Comparison of ENCODE assay signal across 13 cellular contexts in genomic region chr6:106056738-106057390, GRCh38. TPM values are rescaled to one million over a fixed set of nuclear protein-coding genes. Genes with fewer than 3 reads are reported as not detected.
DNase-seq lines count a peak whose midpoint lies in the region; ATAC-seq and TF ChIP-seq lines count a peak whose summit lies in the region.
"Had no signal": no experiment of that assay in that cellular context is flagged by ENCODE, and none has a peak within 500 bp of the region (broad histone marks: within the 10 kb centered on the region; RNA-seq: fewer than 3 reads in every experiment).

No MANE protein-coding gene starts in this region.

- intact Hi-C loops in prostate gland (cut with DNase I) (no loop called here), spleen (cut with DNase I; ENCODE audit: low total_unique reads) (no loop called here)

- H3K4me3 ChIP-seq in LNCaP clone FGC (ENCODE audit: low read depth, low read length) (no peak overlapping the region), prostate gland (no peak overlapping the region), spleen (no peak overlapping the region)
- H3K4me3 ChIP-seq: suprapubic skin had no signal

- H3K27ac Mint-ChIP-seq in T-helper 2 cell treated with Interferon-gamma antibody and Interleukin-4, amounts not matched to agents 5 μg/mL and 100 μg/mL, for 36 hours: peak overlapping the region; percentile 39
- peak overlapping the region; percentile 16 for H3K27ac Mint-ChIP-seq in T-helper 17 cell
- H3K27ac Mint-ChIP-seq: activated B cell treated with CpG ODN at 0.5 μM for 24 hours had no signal

- WGBS in prostate gland: 68% methylated on average over 1 of the region's 1 CpG
- WGBS in spleen, 5 donors: 44 to 77% (median 58%) methylated on average over 1 of the region's 1 CpG

- H3K27me3 ChIP-seq in prostate gland (replicated peaks; ENCODE audit: insufficient read depth): no peaks in the 10 kb centered on the region
- H3K27me3 ChIP-seq in spleen (replicated peaks in 1 of 7): no peaks in the 10 kb centered on the region
- H3K27me3 ChIP-seq: suprapubic skin had no signal

- peaks cover 3% of the 10 kb centered on the region for H3K27me3 Mint-ChIP-seq in T-helper 2 cell treated with Interferon-gamma antibody and Interleukin-4, amounts not matched to agents 5 μg/mL and 100 μg/mL, for 36 hours (ENCODE audit: low read depth)
- no peaks in the 10 kb centered on the region for H3K27me3 Mint-ChIP-seq in T-helper 17 cell

- H3K36me3 Mint-ChIP-seq in T-helper 2 cell treated with Interferon-gamma antibody and Interleukin-4, amounts not matched to agents 5 μg/mL and 100 μg/mL, for 36 hours (ENCODE audit: low read depth): peaks cover 2% of the 10 kb centered on the region
- H3K36me3 Mint-ChIP-seq in T-helper 17 cell (ENCODE audit: low read depth): no peaks in the 10 kb centered on the region

- peaks cover 22% of the 10 kb centered on the region for H3K4me1 Mint-ChIP-seq in T-helper 2 cell treated with Interferon-gamma antibody and Interleukin-4, amounts not matched to agents 5 μg/mL and 100 μg/mL, for 36 hours (ENCODE audit: low read depth)
- H3K4me1 Mint-ChIP-seq in T-helper 17 cell: peaks cover 16% of the 10 kb centered on the region
- H3K4me1 Mint-ChIP-seq: activated B cell treated with CpG ODN at 0.5 μM for 24 hours had no signal

- no peaks in the 10 kb centered on the region for H3K4me1 ChIP-seq in prostate gland (replicated peaks)
- peaks cover 0 to 8% (median 0%) of the 10 kb centered on the region in 6 donors for H3K4me1 ChIP-seq in spleen

- no peak for DNase-seq in T-helper 2 cell treated with Interferon-gamma antibody and Interleukin-4, amounts not matched to agents 5 μg/mL and 100 μg/mL, for 36 hours (ENCODE audit: low spot score)
- no peak for DNase-seq in T-helper 2 cell
- DNase-seq in LNCaP clone FGC (ENCODE audit: low read depth): peak; percentile 89
- no peak for DNase-seq in T-helper 17 cell
- peak; percentile 50 for DNase-seq in prostate gland (ENCODE audit: low spot score)
- no peak for DNase-seq in spleen
- DNase-seq: activated B cell treated with CpG ODN at 0.5 μM for 24 hours, caudate nucleus, NCI-H187 treated with DMSO at 0.1 percent for 48 hours had no signal

- H3K4me3 Mint-ChIP-seq in T-helper 2 cell treated with Interferon-gamma antibody and Interleukin-4, amounts not matched to agents 5 μg/mL and 100 μg/mL, for 36 hours: peak overlapping the region; percentile 62
- peak overlapping the region; percentile 76 for H3K4me3 Mint-ChIP-seq in T-helper 17 cell
- H3K4me3 Mint-ChIP-seq: activated B cell treated with CpG ODN at 0.5 μM for 24 hours had no signal

- peak; percentile 28 for ATAC-seq in T-helper 17 cell
- no peak for ATAC-seq in HG03039 (IDR thresholded peaks at IDR 0.05; ENCODE audit: unreplicated experiment)
- ATAC-seq in HG03354 (IDR thresholded peaks at IDR 0.05; ENCODE audit: poor library complexity, severe bottlenecking, unreplicated experiment): no peak

- H3K9me3 ChIP-seq in T-helper 17 cell (ENCODE audit: control insufficient read depth, low read length, poor library complexity, severe bottlenecking) (no peaks in the 10 kb centered on the region), prostate gland (no peaks in the 10 kb centered on the region), spleen (no peaks in the 10 kb centered on the region)
- H3K9me3 ChIP-seq: suprapubic skin had no signal

- H3K27ac ChIP-seq in prostate gland (peak overlapping the region in 1 of 2 donors; percentile 62), spleen (peak overlapping the region in 1 of 8 donors; percentile 13)
- H3K27ac ChIP-seq: KMS-11, suprapubic skin had no signal

- TF ChIP-seq CTCF in LNCaP clone FGC (IDR thresholded peaks at IDR 0.05; ENCODE audit: control insufficient read depth, extremely low read depth, insufficient read depth) (no peak), prostate gland (IDR thresholded peaks at IDR 0.05) (no peak), spleen (IDR thresholded peaks at IDR 0.05 in 8 of 11, conservative IDR thresholded peaks at IDR 0.05 in 3 of 11) (no peak)

- no peaks in the 10 kb centered on the region for H3K9me3 Mint-ChIP-seq in T-helper 2 cell treated with Interferon-gamma antibody and Interleukin-4, amounts not matched to agents 5 μg/mL and 100 μg/mL, for 36 hours
- H3K9me3 Mint-ChIP-seq: activated B cell treated with CpG ODN at 0.5 μM for 24 hours had no signal

- TF ChIP-seq POLR2A in prostate gland (IDR thresholded peaks at IDR 0.05): no peak
- no peak for TF ChIP-seq POLR2A in spleen (IDR thresholded peaks at IDR 0.05)

- H3K36me3 ChIP-seq in prostate gland (no peaks in the 10 kb centered on the region), spleen (no peaks in the 10 kb centered on the region)
- H3K36me3 ChIP-seq: suprapubic skin had no signal

RNA-seq across cellular contexts. Expression of gene PRDM1, which starts 29.3 kb away (rescaled TPM):
- total RNA-seq in T-helper 17 cell: 100 to 1,000 TPM; 122 to 141 TPM
- 1 to 10 TPM; 3.5 TPM for total RNA-seq in prostate gland
- 10 to 100 TPM; 35.7 to 63.7 (median 45.4) TPM for total RNA-seq in spleen
- 1 to 10 TPM; 2.2 to 3.7 (median 2.5) TPM for polyA plus RNA-seq in spleen

Comparison
In these comparisons a context has a peak if more than half of its experiments do, and no peak if none do; other contexts are left out.
1. DNase-seq: peak in LNCaP clone FGC (single experiment) and prostate gland (single experiment); none in T-helper 2 cell treated with Interferon-gamma antibody and Interleukin-4, amounts not matched to agents 5 μg/mL and 100 μg/mL, for 36 hours (single experiment), T-helper 2 cell (0 of 5), T-helper 17 cell (0 of 3) and spleen (single experiment).
2. RNA of gene PRDM1, which starts 29.3 kb away (total RNA-seq): 122 to 141 TPM in T-helper 17 cell and 35.7 to 63.7 TPM in spleen; 3.5 TPM in prostate gland; every median in the first group is over 4 times any median in the second.